In genomic region chr1:181327796-181328195, GRCh38 we compare ENCODE assay signal across 17 cellular contexts.
DNase-seq lines count a peak whose midpoint lies in the region; ATAC-seq, FAIRE-seq and TF ChIP-seq lines count a peak whose summit lies in the region.
"Had no signal": no experiment of that assay in that cellular context is flagged by ENCODE, and none has a peak within 500 bp of the region (broad histone marks: within the 10 kb centered on the region; RNA-seq: fewer than 3 reads in every experiment).

No MANE protein-coding gene starts in this region.

- H3K36me3 ChIP-seq in bronchial epithelial cell (ENCODE audit: control insufficient read depth, insufficient read depth, low read length) = no peaks in the 10 kb centered on the region
- H3K36me3 ChIP-seq: HAP-1 had no signal

- H3K27me3 ChIP-seq in bronchial epithelial cell (ENCODE audit: control insufficient read depth, insufficient read depth, low read length) = no peaks in the 10 kb centered on the region

- H3K4me1 Mint-ChIP-seq in osteocyte (ENCODE audit: unreplicated experiment) = no peaks in the 10 kb centered on the region

- FAIRE-seq in bronchial epithelial cell (lab: Jason Lieb, UNC) = peak; percentile 36
- FAIRE-seq: GM12891, H54 had no signal

- in situ Hi-C loops in GM13977 (cut with MboI; ENCODE audit: low pct_unique_long_range_greater_than_20kb, low sequenced_read_pairs, unreplicated experiment) = no loop called here

- H3K36me3 Mint-ChIP-seq in osteocyte (ENCODE audit: unreplicated experiment) = no peaks in the 10 kb centered on the region
- H3K36me3 Mint-ChIP-seq: CD4-positive, alpha-beta memory T cell had no signal

- no peak for DNase-seq in bronchial epithelial cell (ENCODE audit: low read depth)
- peak; percentile 16 for DNase-seq in islet precursor cell
- DNase-seq in osteocyte (ENCODE audit: extremely low spot score, unreplicated experiment) = peak; percentile 53
- no peak for DNase-seq in GM13977 (ENCODE audit: low spot score)
- DNase-seq in foreskin fibroblast = no peak
- DNase-seq: C1 segment of cervical spinal cord; Calu3; CD4-positive, alpha-beta memory T cell; COR-L47; DMS53; DMS79 treated with DMSO at 0.1 percent for 48 hours; GF-D8; GOT3 had no signal

- no peak for ATAC-seq in HG02885 (IDR thresholded peaks at IDR 0.05; ENCODE audit: poor library complexity, unreplicated experiment)

- no peak overlapping the region for H3K4me3 ChIP-seq in bronchial epithelial cell (ENCODE audit: low read depth, low read length)
- H3K4me3 ChIP-seq in foreskin fibroblast (ENCODE audit: low read depth in 1 of 2, low read length in 2 of 2) = no peak overlapping the region
- H3K4me3 ChIP-seq: HAP-1 had no signal

- no peak for TF ChIP-seq CTCF in bronchial epithelial cell (IDR thresholded peaks at IDR 0.05; ENCODE audit: insufficient read depth, low read length, severe bottlenecking)
- no peak for TF ChIP-seq CTCF in osteocyte (IDR thresholded peaks at IDR 0.05)
- TF ChIP-seq CTCF in GM13977 (IDR thresholded peaks at IDR 0.05; ENCODE audit: extremely low read depth, insufficient read depth, missing control alignments) = no peak
- no peak for TF ChIP-seq CTCF in foreskin fibroblast (IDR thresholded peaks at IDR 0.05; ENCODE audit: low read depth, low read length)

- H3K4me3 Mint-ChIP-seq in osteocyte (ENCODE audit: unreplicated experiment) = no peak overlapping the region
- H3K4me3 Mint-ChIP-seq: CD4-positive, alpha-beta memory T cell had no signal

- H3K27me3 Mint-ChIP-seq in osteocyte (ENCODE audit: unreplicated experiment) = no peaks in the 10 kb centered on the region

- no peak overlapping the region for H3K27ac Mint-ChIP-seq in osteocyte (ENCODE audit: unreplicated experiment)
- H3K27ac Mint-ChIP-seq: CD4-positive, alpha-beta memory T cell had no signal

- no peaks in the 10 kb centered on the region for H3K9me3 Mint-ChIP-seq in osteocyte (ENCODE audit: unreplicated experiment)

Comparison
In these comparisons a context has a peak if more than half of its experiments do, and no peak if none do; other contexts are left out.
1. DNase-seq: peak in islet precursor cell (single experiment) and osteocyte (single experiment); none in bronchial epithelial cell (single experiment), GM13977 (single experiment) and foreskin fibroblast (0 of 2).